ENCODE assay signal across 16 cellular contexts in genomic region chr10:26455567-26456315, GRCh38. TPM values are rescaled to one million over a fixed set of nuclear protein-coding genes. Genes with fewer than 3 reads are reported as not detected.
DNase-seq lines count a peak whose midpoint lies in the region; ATAC-seq lines count a peak whose summit lies in the region.
"Had no signal": no experiment of that assay in that cellular context is flagged by ENCODE, and none has a peak within 500 bp of the region (broad histone marks: within the 10 kb centered on the region; RNA-seq: fewer than 3 reads in every experiment).

No MANE protein-coding gene starts in this region.

- no peak overlapping the region for H3K4me3 Mint-ChIP-seq in activated CD8-positive, alpha-beta memory T cell treated with anti-CD3 and anti-CD28 coated beads, Interleukin-2, amount 10 ng/mL, durations not matched to agents 7 days and 5 days
- H3K4me3 Mint-ChIP-seq in activated naive CD8-positive, alpha-beta T cell treated with anti-CD3 and anti-CD28 coated beads, Interleukin-2, amount 50 U/mL, for 24 hours = peak overlapping the region; percentile 63

- H3K36me3 Mint-ChIP-seq in activated CD8-positive, alpha-beta memory T cell treated with anti-CD3 and anti-CD28 coated beads, Interleukin-2, amount 10 ng/mL, durations not matched to agents 7 days and 5 days = peaks cover 59% of the 10 kb centered on the region
- H3K36me3 Mint-ChIP-seq in activated naive CD8-positive, alpha-beta T cell treated with anti-CD3 and anti-CD28 coated beads, Interleukin-2, amount 50 U/mL, for 24 hours (ENCODE audit: low read depth) = peaks cover 41% of the 10 kb centered on the region

- CTCF ChIA-PET in activated CD8-positive, alpha-beta memory T cell treated with anti-CD3 and anti-CD28 coated beads, Interleukin-2, amount 10 ng/mL, durations not matched to agents 7 days and 5 days (lab: Charles Lee) = interaction anchor here (1.2 to 1.4 kb wide), 2 partner anchors 14 to 17 kb away, joined by 3 read pairs; no protein-coding TSS in a partner anchor

- peaks cover 51% of the 10 kb centered on the region for H3K4me1 Mint-ChIP-seq in activated CD8-positive, alpha-beta memory T cell treated with anti-CD3 and anti-CD28 coated beads, Interleukin-2, amount 10 ng/mL, durations not matched to agents 7 days and 5 days
- peaks cover 73% of the 10 kb centered on the region for H3K4me1 Mint-ChIP-seq in activated naive CD8-positive, alpha-beta T cell treated with anti-CD3 and anti-CD28 coated beads, Interleukin-2, amount 50 U/mL, for 24 hours

- peaks cover 1% of the 10 kb centered on the region for H3K9me3 Mint-ChIP-seq in activated CD8-positive, alpha-beta memory T cell treated with anti-CD3 and anti-CD28 coated beads, Interleukin-2, amount 10 ng/mL, durations not matched to agents 7 days and 5 days (ENCODE audit: low read depth)
- H3K9me3 Mint-ChIP-seq in activated naive CD8-positive, alpha-beta T cell treated with anti-CD3 and anti-CD28 coated beads, Interleukin-2, amount 50 U/mL, for 24 hours = peaks cover 4% of the 10 kb centered on the region

- H3K27ac Mint-ChIP-seq in activated CD8-positive, alpha-beta memory T cell treated with anti-CD3 and anti-CD28 coated beads, Interleukin-2, amount 10 ng/mL, durations not matched to agents 7 days and 5 days = peak overlapping the region; percentile 44
- peak overlapping the region; percentile 73 for H3K27ac Mint-ChIP-seq in activated naive CD8-positive, alpha-beta T cell treated with anti-CD3 and anti-CD28 coated beads, Interleukin-2, amount 50 U/mL, for 24 hours

- DNase-seq in activated CD8-positive, alpha-beta memory T cell treated with anti-CD3 and anti-CD28 coated beads, Interleukin-2, amount 10 ng/mL, durations not matched to agents 7 days and 5 days = no peak
- no peak for DNase-seq in activated CD8-positive, alpha-beta memory T cell treated with anti-CD3 and anti-CD28 coated beads, Interleukin-2, amount 50 U/mL, for 48 hours
- DNase-seq in NOMO-1 (lab: John Stamatoyannopoulos, UW; ENCODE audit: unreplicated experiment in 2 of 2) (peak; percentile 40 to 51), cerebellar cortex (ENCODE audit: low spot score) (no peak)
- DNase-seq in activated naive CD8-positive, alpha-beta T cell treated with anti-CD3 and anti-CD28 coated beads, Interleukin-2, amount 50 U/mL, for 24 hours = no peak
- no peak for DNase-seq in stimulated activated naive CD8-positive, alpha-beta T cell treated with anti-CD3 and anti-CD28 coated beads, Interleukin-15, Interleukin-2, amounts not matched to agents 100 U/mL and 50 U/mL, for 24 hours
- DNase-seq: activated CD8-positive, alpha-beta memory T cell treated with anti-CD3 and anti-CD28 coated beads for 24 hours; amniotic stem cell; cortex of kidney; H7; mammary epithelial cell; NCI-H1694 treated with DMSO at 0.1 percent for 48 hours; NCI-H82 had no signal

- H3K27me3 Mint-ChIP-seq in activated CD8-positive, alpha-beta memory T cell treated with anti-CD3 and anti-CD28 coated beads, Interleukin-2, amount 10 ng/mL, durations not matched to agents 7 days and 5 days = no peaks in the 10 kb centered on the region
- peaks cover 1% of the 10 kb centered on the region for H3K27me3 Mint-ChIP-seq in activated naive CD8-positive, alpha-beta T cell treated with anti-CD3 and anti-CD28 coated beads, Interleukin-2, amount 50 U/mL, for 24 hours

- ATAC-seq in activated CD8-positive, alpha-beta memory T cell treated with anti-CD3 and anti-CD28 coated beads, Interleukin-2, amount 10 ng/mL, durations not matched to agents 7 days and 5 days = peak; percentile 47
- ATAC-seq in activated naive CD8-positive, alpha-beta T cell treated with anti-CD3 and anti-CD28 coated beads, Interleukin-2, amount 50 U/mL, for 24 hours = peak; percentile 84
- peak; percentile 66 for ATAC-seq in stimulated activated naive CD8-positive, alpha-beta T cell treated with anti-CD3 and anti-CD28 coated beads, Interleukin-15, Interleukin-2, amounts not matched to agents 100 U/mL and 50 U/mL, for 24 hours
- ATAC-seq in GM21423 (IDR thresholded peaks at IDR 0.05; ENCODE audit: unreplicated experiment) = no peak
- ATAC-seq in HG03460 (IDR thresholded peaks at IDR 0.05; ENCODE audit: unreplicated experiment) = no peak

RNA-seq across cellular contexts. Expression of gene APBB1IP, which starts 17.6 kb away (rescaled TPM):
- 10 to 100 TPM; 73.2 to 73.8 TPM for total RNA-seq in activated CD8-positive, alpha-beta memory T cell treated with anti-CD3 and anti-CD28 coated beads, Interleukin-2, amount 10 ng/mL, durations not matched to agents 7 days and 5 days
- total RNA-seq: A673, H7, mammary epithelial cell had no signal

Comparison
In these comparisons a context has a peak if more than half of its experiments do, and no peak if none do; other contexts are left out.
1. ATAC-seq: peak in activated CD8-positive, alpha-beta memory T cell treated with anti-CD3 and anti-CD28 coated beads, Interleukin-2, amount 10 ng/mL, durations not matched to agents 7 days and 5 days (single experiment), activated naive CD8-positive, alpha-beta T cell treated with anti-CD3 and anti-CD28 coated beads, Interleukin-2, amount 50 U/mL, for 24 hours (single experiment) and stimulated activated naive CD8-positive, alpha-beta T cell treated with anti-CD3 and anti-CD28 coated beads, Interleukin-15, Interleukin-2, amounts not matched to agents 100 U/mL and 50 U/mL, for 24 hours (single experiment); none in GM21423 (single experiment) and HG03460 (single experiment).
2. DNase-seq: peak in NOMO-1 (2 of 2); none in activated CD8-positive, alpha-beta memory T cell treated with anti-CD3 and anti-CD28 coated beads, Interleukin-2, amount 10 ng/mL, durations not matched to agents 7 days and 5 days (single experiment), activated CD8-positive, alpha-beta memory T cell treated with anti-CD3 and anti-CD28 coated beads, Interleukin-2, amount 50 U/mL, for 48 hours (single experiment), activated naive CD8-positive, alpha-beta T cell treated with anti-CD3 and anti-CD28 coated beads, Interleukin-2, amount 50 U/mL, for 24 hours (single experiment), stimulated activated naive CD8-positive, alpha-beta T cell treated with anti-CD3 and anti-CD28 coated beads, Interleukin-15, Interleukin-2, amounts not matched to agents 100 U/mL and 50 U/mL, for 24 hours (single experiment) and cerebellar cortex (single experiment).